In genomic region chr3:69339766-69340165, GRCh38 we compare ENCODE assay signal across 22 cellular contexts. TPM values are rescaled to one million over a fixed set of nuclear protein-coding genes. Genes with fewer than 3 reads are reported as not detected.
A peak's percentile ranks its signal among the peaks of the same experiment; 100 is the strongest.
DNase-seq lines count a peak whose midpoint lies in the region; ATAC-seq and TF ChIP-seq lines count a peak whose summit lies in the region.
"Had no signal": no experiment of that assay in that cellular context is flagged by ENCODE, and none has a peak within 500 bp of the region (broad histone marks: within the 10 kb centered on the region; RNA-seq: fewer than 3 reads in every experiment).

No MANE protein-coding gene starts in this region.

- no peaks in the 10 kb centered on the region for H3K79me2 ChIP-seq in hepatocyte

- H3K4me1 Mint-ChIP-seq in CD14-positive monocyte: peaks cover 29% of the 10 kb centered on the region
- H3K4me1 Mint-ChIP-seq in activated T-helper 2 cell treated with anti-CD3 and anti-CD28 coated beads, Interferon-gamma antibody, Interleukin-2, Interleukin-4, amounts not matched to agents 10 μg/mL and 5 μg/mL and 100 μg/mL, durations not matched to agents 14 hours and 24 hours and 36 hours (ENCODE audit: low read depth): no peaks in the 10 kb centered on the region
- H3K4me1 Mint-ChIP-seq in Calu3 (ENCODE audit: low read depth, unreplicated experiment): no peaks in the 10 kb centered on the region
- H3K4me1 Mint-ChIP-seq in Caco-2 (ENCODE audit: low read depth, unreplicated experiment): no peaks in the 10 kb centered on the region
- H3K4me1 Mint-ChIP-seq: stimulated activated effector memory CD8-positive, alpha-beta T cell treated with anti-CD3 and anti-CD28 coated beads, Interleukin-12 subunit alpha, Interleukin-12 subunit beta, amount 100 ng/mL, for 72 hours had no signal

- H2AFZ ChIP-seq in hepatocyte: no peak overlapping the region

- peak overlapping the region; percentile 27 to 80 (median 67) for H3K27ac Mint-ChIP-seq in CD14-positive monocyte
- H3K27ac Mint-ChIP-seq in activated T-helper 2 cell treated with anti-CD3 and anti-CD28 coated beads, Interferon-gamma antibody, Interleukin-2, Interleukin-4, amounts not matched to agents 10 μg/mL and 5 μg/mL and 100 μg/mL, durations not matched to agents 14 hours and 24 hours and 36 hours: no peak overlapping the region
- H3K27ac Mint-ChIP-seq in Calu3 (ENCODE audit: unreplicated experiment): no peak overlapping the region
- no peak overlapping the region for H3K27ac Mint-ChIP-seq in Caco-2 (ENCODE audit: unreplicated experiment)
- H3K27ac Mint-ChIP-seq: natural killer cell; stimulated activated effector memory CD8-positive, alpha-beta T cell treated with anti-CD3 and anti-CD28 coated beads, Interleukin-12 subunit alpha, Interleukin-12 subunit beta, amount 100 ng/mL, for 72 hours had no signal

- intact Hi-C loops in CD14-positive monocyte (cut with micrococcal nuclease) (no loop called here), lower lobe of right lung (cut with DNase I) (no loop called here), Calu3 (cut with micrococcal nuclease; ENCODE audit: unreplicated experiment) (no loop called here), Caco-2 (cut with micrococcal nuclease; ENCODE audit: unreplicated experiment) (no loop called here)
- intact Hi-C loops in activated T-helper 2 cell treated with anti-CD3 and anti-CD28 coated beads, Interferon-gamma antibody, Interleukin-2, Interleukin-4, amounts not matched to agents 10 μg/mL and 5 μg/mL and 100 μg/mL, durations not matched to agents 14 hours and 24 hours and 36 hours (cut with micrococcal nuclease): no loop called here

- POLR2A ChIA-PET in Caco-2 (lab: Charles Lee): no interaction called here

- H3K36me3 ChIP-seq in lower lobe of right lung (no peaks in the 10 kb centered on the region), hepatocyte (replicated peaks; ENCODE audit: insufficient read depth, low read depth) (no peaks in the 10 kb centered on the region), Caco-2 (ENCODE audit: control insufficient read depth, insufficient read depth, low read length) (no peaks in the 10 kb centered on the region)
- H3K36me3 ChIP-seq: HAP-1, SJSA1, thyroid gland had no signal

- no peak overlapping the region for H3K4me2 ChIP-seq in hepatocyte

- H3K9me2 ChIP-seq in hepatocyte (replicated peaks; ENCODE audit: insufficient read depth): no peaks in the 10 kb centered on the region

- ATAC-seq in lower lobe of right lung: peak; percentile 69 to 76
- ATAC-seq: stimulated activated effector memory CD8-positive, alpha-beta T cell treated with anti-CD3 and anti-CD28 coated beads, Interleukin-12 subunit alpha, Interleukin-12 subunit beta, amount 100 ng/mL, for 72 hours had no signal

- no peaks in the 10 kb centered on the region for H3K9me3 ChIP-seq in lower lobe of right lung
- no peaks in the 10 kb centered on the region for H3K9me3 ChIP-seq in hepatocyte (ENCODE audit: low read depth)
- peaks cover 7% of the 10 kb centered on the region; the same call in 1 of the 2 replicates for H3K9me3 ChIP-seq in Caco-2
- H3K9me3 ChIP-seq: SJSA1, thyroid gland had no signal

- no peaks in the 10 kb centered on the region for H4K20me1 ChIP-seq in hepatocyte (ENCODE audit: insufficient read depth, poor library complexity, severe bottlenecking)

- H3K27me3 ChIP-seq in lower lobe of right lung (ENCODE audit: low read depth) (no peaks in the 10 kb centered on the region), hepatocyte (no peaks in the 10 kb centered on the region), Caco-2 (replicated peaks; ENCODE audit: control insufficient read depth, insufficient read depth, low read length) (no peaks in the 10 kb centered on the region)
- H3K27me3 ChIP-seq: SJSA1, thyroid gland had no signal

- CTCF ChIA-PET in Calu3 (lab: Charles Lee) (no interaction called here), Caco-2 (lab: Charles Lee) (no interaction called here)

- H3K4me3 ChIP-seq in lower lobe of right lung: no peak overlapping the region
- H3K4me3 ChIP-seq in hepatocyte: no peak overlapping the region
- H3K4me3 ChIP-seq in Caco-2 (ENCODE audit: low read depth, low read length): no peak overlapping the region
- H3K4me3 ChIP-seq: HAP-1, SJSA1, thyroid gland had no signal

- H3K4me1 ChIP-seq in lower lobe of right lung (peaks cover 55% of the 10 kb centered on the region), hepatocyte (ENCODE audit: insufficient read depth) (no peaks in the 10 kb centered on the region), Caco-2 (no peaks in the 10 kb centered on the region)
- H3K4me1 ChIP-seq: SJSA1 had no signal

- no peak for TF ChIP-seq CTCF in CD14-positive monocyte (IDR thresholded peaks at IDR 0.05)
- no peak for TF ChIP-seq CTCF in lower lobe of right lung (IDR thresholded peaks at IDR 0.05)
- TF ChIP-seq CTCF in hepatocyte (IDR thresholded peaks at IDR 0.05; ENCODE audit: poor library complexity): no peak
- no peak for TF ChIP-seq CTCF in Calu3 (IDR thresholded peaks at IDR 0.05; ENCODE audit: unreplicated experiment)
- no peak for TF ChIP-seq CTCF in Caco-2 (IDR thresholded peaks at IDR 0.05; ENCODE audit: insufficient read depth in 1 of 2, low read depth in 1 of 2, low read length in 1 of 2, severe bottlenecking in 1 of 2, unreplicated experiment in 1 of 2)

- 91% methylated on average over 1 of the region's 1 CpG for WGBS in hepatocyte (ENCODE audit: low lambda C conversion rate, missing lambda C conversion rate)

- H3K4me3 Mint-ChIP-seq in CD14-positive monocyte (no peak overlapping the region), Calu3 (ENCODE audit: low read depth, unreplicated experiment) (no peak overlapping the region), Caco-2 (ENCODE audit: unreplicated experiment) (no peak overlapping the region)
- H3K4me3 Mint-ChIP-seq in activated T-helper 2 cell treated with anti-CD3 and anti-CD28 coated beads, Interferon-gamma antibody, Interleukin-2, Interleukin-4, amounts not matched to agents 10 μg/mL and 5 μg/mL and 100 μg/mL, durations not matched to agents 14 hours and 24 hours and 36 hours (ENCODE audit: low read depth): no peak overlapping the region
- H3K4me3 Mint-ChIP-seq: natural killer cell; stimulated activated effector memory CD8-positive, alpha-beta T cell treated with anti-CD3 and anti-CD28 coated beads, Interleukin-12 subunit alpha, Interleukin-12 subunit beta, amount 100 ng/mL, for 72 hours had no signal

- H3K36me3 Mint-ChIP-seq in CD14-positive monocyte (peaks cover 13 to 17% of the 10 kb centered on the region in 2 donors), Calu3 (ENCODE audit: insufficient read depth, unreplicated experiment) (no peaks in the 10 kb centered on the region), Caco-2 (ENCODE audit: insufficient read depth, unreplicated experiment) (no peaks in the 10 kb centered on the region)
- H3K36me3 Mint-ChIP-seq in activated T-helper 2 cell treated with anti-CD3 and anti-CD28 coated beads, Interferon-gamma antibody, Interleukin-2, Interleukin-4, amounts not matched to agents 10 μg/mL and 5 μg/mL and 100 μg/mL, durations not matched to agents 14 hours and 24 hours and 36 hours (ENCODE audit: low read depth): peaks cover 8% of the 10 kb centered on the region
- H3K36me3 Mint-ChIP-seq: natural killer cell; stimulated activated effector memory CD8-positive, alpha-beta T cell treated with anti-CD3 and anti-CD28 coated beads, Interleukin-12 subunit alpha, Interleukin-12 subunit beta, amount 100 ng/mL, for 72 hours had no signal

- H3K27me3 Mint-ChIP-seq in CD14-positive monocyte (ENCODE audit: low read depth in 3 of 3) (no peaks in the 10 kb centered on the region), Calu3 (ENCODE audit: unreplicated experiment) (no peaks in the 10 kb centered on the region), Caco-2 (ENCODE audit: insufficient read depth, unreplicated experiment) (no peaks in the 10 kb centered on the region)
- no peaks in the 10 kb centered on the region for H3K27me3 Mint-ChIP-seq in activated T-helper 2 cell treated with anti-CD3 and anti-CD28 coated beads, Interferon-gamma antibody, Interleukin-2, Interleukin-4, amounts not matched to agents 10 μg/mL and 5 μg/mL and 100 μg/mL, durations not matched to agents 14 hours and 24 hours and 36 hours (ENCODE audit: low read depth)

- H3K9me3 Mint-ChIP-seq in CD14-positive monocyte (peaks cover 0 to 5% (median 0%) of the 10 kb centered on the region in 7 donors), Calu3 (ENCODE audit: low read depth, unreplicated experiment) (no peaks in the 10 kb centered on the region), Caco-2 (ENCODE audit: unreplicated experiment) (no peaks in the 10 kb centered on the region)
- peaks cover 16% of the 10 kb centered on the region for H3K9me3 Mint-ChIP-seq in activated T-helper 2 cell treated with anti-CD3 and anti-CD28 coated beads, Interferon-gamma antibody, Interleukin-2, Interleukin-4, amounts not matched to agents 10 μg/mL and 5 μg/mL and 100 μg/mL, durations not matched to agents 14 hours and 24 hours and 36 hours
- H3K9me3 Mint-ChIP-seq: natural killer cell; stimulated activated effector memory CD8-positive, alpha-beta T cell treated with anti-CD3 and anti-CD28 coated beads, Interleukin-12 subunit alpha, Interleukin-12 subunit beta, amount 100 ng/mL, for 72 hours had no signal

- H3K27ac ChIP-seq in lower lobe of right lung (peak overlapping the region; percentile 53), hepatocyte (no peak overlapping the region)
- H3K27ac ChIP-seq: SJSA1, thyroid gland had no signal

- DNase-seq in CD14-positive monocyte (ENCODE audit: low spot score) (no peak), MV-4-11 (lab: John Stamatoyannopoulos, UW) (peak; percentile 49), dermis blood vessel endothelial cell (peak; percentile 28), lower lobe of right lung (peak; percentile 65), hepatocyte (ENCODE audit: low spot score) (no peak), Calu3 (no peak), Caco-2 (no peak)
- DNase-seq in activated T-helper 2 cell treated with anti-CD3 and anti-CD28 coated beads, Interferon-gamma antibody, Interleukin-2, Interleukin-4, amounts not matched to agents 10 μg/mL and 5 μg/mL and 100 μg/mL, durations not matched to agents 14 hours and 24 hours and 36 hours (ENCODE audit: low spot score): no peak
- DNase-seq: activated CD4-positive, alpha-beta T cell treated with anti-CD3 and anti-CD28 coated beads for 48 hours; activated CD8-positive, alpha-beta memory T cell treated with anti-CD3 and anti-CD28 coated beads, Interleukin-2, amount 50 U/mL, for 48 hours; activated naive CD4-positive, alpha-beta T cell; DMS 273 treated with DMSO at 0.1 percent for 48 hours; foreskin melanocyte; natural killer cell; NCI-H1694; NCI-H446 treated with DMSO at 0.1 percent for 48 hours; posterior cingulate gyrus; thyroid gland had no signal

- BruUV-seq in Calu3 (replicated peaks; lab: Mats Ljungman, UMichigan) (no TSS peak), Caco-2 (replicated peaks; lab: Mats Ljungman, UMichigan) (no TSS peak)

RNA-seq across cellular contexts. Expression of gene FRMD4B, which starts 46.1 kb away (rescaled TPM):
- 10 to 100 TPM; 19.6 to 21.0 TPM for polyA plus RNA-seq in CD14-positive monocyte
- 112 and 117 TPM in 2 replicates for total RNA-seq in dermis blood vessel endothelial cell
- 62.4 TPM for total RNA-seq in lower lobe of right lung
- 75.1 and 78.0 TPM in 2 replicates for total RNA-seq in activated T-helper 2 cell treated with anti-CD3 and anti-CD28 coated beads, Interferon-gamma antibody, Interleukin-2, Interleukin-4, amounts not matched to agents 10 μg/mL and 5 μg/mL and 100 μg/mL, durations not matched to agents 14 hours and 24 hours and 36 hours
- 20.7 and 28.1 TPM in 2 replicates for total RNA-seq in hepatocyte
- polyA plus RNA-seq in hepatocyte: 10.8 and 12.1 TPM in 2 replicates
- 13.8 and 16.7 TPM in 2 replicates for total RNA-seq in Calu3 (2022)
- total RNA-seq in Caco-2 (2022): 43.2 and 47.5 TPM in 2 replicates
- total RNA-seq: OCI-LY7 had no signal

Comparison
In these comparisons a context has a peak if more than half of its experiments do, and no peak if none do; other contexts are left out.
1. DNase-seq: peak in MV-4-11 (single experiment), dermis blood vessel endothelial cell (single experiment) and lower lobe of right lung (single experiment); none in CD14-positive monocyte (single experiment), activated T-helper 2 cell treated with anti-CD3 and anti-CD28 coated beads, Interferon-gamma antibody, Interleukin-2, Interleukin-4, amounts not matched to agents 10 μg/mL and 5 μg/mL and 100 μg/mL, durations not matched to agents 14 hours and 24 hours and 36 hours (single experiment), hepatocyte (single experiment), Calu3 (single experiment) and Caco-2 (0 of 2).
2. H3K27ac Mint-ChIP-seq: peak in CD14-positive monocyte (7 of 7); none in activated T-helper 2 cell treated with anti-CD3 and anti-CD28 coated beads, Interferon-gamma antibody, Interleukin-2, Interleukin-4, amounts not matched to agents 10 μg/mL and 5 μg/mL and 100 μg/mL, durations not matched to agents 14 hours and 24 hours and 36 hours (single experiment), Calu3 (single experiment) and Caco-2 (single experiment).